ENCODE assay signal across 15 cellular contexts in genomic region chr2:169716938-169717690, GRCh38. TPM values are rescaled to one million over a fixed set of nuclear protein-coding genes. Genes with fewer than 3 reads are reported as not detected.
DNase-seq lines count a peak whose midpoint lies in the region; ATAC-seq and TF ChIP-seq lines count a peak whose summit lies in the region.
"Had no signal": no experiment of that assay in that cellular context is flagged by ENCODE, and none has a peak within 500 bp of the region (broad histone marks: within the 10 kb centered on the region; RNA-seq: fewer than 3 reads in every experiment).

No MANE protein-coding gene starts in this region.

- TF ChIP-seq CTCF in activated CD8-positive, alpha-beta T cell treated with anti-CD3 and anti-CD28 coated beads for 36 hours (IDR thresholded peaks at IDR 0.05), result no peak
- TF ChIP-seq CTCF in hepatocyte (IDR thresholded peaks at IDR 0.05; ENCODE audit: poor library complexity), result no peak

- no peaks in the 10 kb centered on the region for H3K36me3 Mint-ChIP-seq in activated CD8-positive, alpha-beta T cell treated with anti-CD3 and anti-CD28 coated beads, Interleukin-2, amount 10 ng/mL, durations not matched to agents 7 days and 5 days (ENCODE audit: low read depth)
- no peaks in the 10 kb centered on the region for H3K36me3 Mint-ChIP-seq in activated CD8-positive, alpha-beta T cell treated with anti-CD3 and anti-CD28 coated beads for 36 hours (ENCODE audit: low read depth)
- H3K36me3 Mint-ChIP-seq in effector memory CD8-positive, alpha-beta T cell (ENCODE audit: insufficient read depth), result no peaks in the 10 kb centered on the region
- H3K36me3 Mint-ChIP-seq: natural killer cell, type B pancreatic cell had no signal

- POLR2A ChIA-PET in activated CD8-positive, alpha-beta T cell treated with anti-CD3 and anti-CD28 coated beads, Interleukin-2, amount 10 ng/mL, durations not matched to agents 7 days and 5 days (lab: Charles Lee), result interaction anchor here (1.2 kb wide), 1 partner anchor 13 kb away, joined by 4 read pairs; no protein-coding TSS in a partner anchor
- POLR2A ChIA-PET in activated CD8-positive, alpha-beta T cell treated with anti-CD3 and anti-CD28 coated beads for 36 hours (lab: Charles Lee), result no interaction called here

- peaks cover 23% of the 10 kb centered on the region for H3K4me1 Mint-ChIP-seq in activated CD8-positive, alpha-beta T cell treated with anti-CD3 and anti-CD28 coated beads, Interleukin-2, amount 10 ng/mL, durations not matched to agents 7 days and 5 days (ENCODE audit: low read depth)
- H3K4me1 Mint-ChIP-seq in activated CD8-positive, alpha-beta T cell treated with anti-CD3 and anti-CD28 coated beads for 36 hours (ENCODE audit: low read depth), result peaks cover 2% of the 10 kb centered on the region
- H3K4me1 Mint-ChIP-seq in effector memory CD8-positive, alpha-beta T cell (ENCODE audit: low read depth in 2 of 2), result peaks cover 0 to 2% of the 10 kb centered on the region in 2 donors

- peaks cover 28% of the 10 kb centered on the region for H3K4me1 ChIP-seq in hepatocyte (ENCODE audit: insufficient read depth)

- H3K27me3 Mint-ChIP-seq in activated CD8-positive, alpha-beta T cell treated with anti-CD3 and anti-CD28 coated beads, Interleukin-2, amount 10 ng/mL, durations not matched to agents 7 days and 5 days (ENCODE audit: low read depth), result no peaks in the 10 kb centered on the region
- no peaks in the 10 kb centered on the region for H3K27me3 Mint-ChIP-seq in activated CD8-positive, alpha-beta T cell treated with anti-CD3 and anti-CD28 coated beads for 36 hours
- no peaks in the 10 kb centered on the region for H3K27me3 Mint-ChIP-seq in effector memory CD8-positive, alpha-beta T cell
- H3K27me3 Mint-ChIP-seq: type B pancreatic cell had no signal

- intact Hi-C loops in activated CD8-positive, alpha-beta T cell treated with anti-CD3 and anti-CD28 coated beads for 36 hours (cut with micrococcal nuclease), result no loop called here

- H3K27ac ChIP-seq in hepatocyte, result peak overlapping the region; percentile 45
- H3K27ac ChIP-seq: GM23248, WERI-Rb-1 had no signal

- no peaks in the 10 kb centered on the region for H3K79me2 ChIP-seq in hepatocyte

- no peaks in the 10 kb centered on the region for H3K9me2 ChIP-seq in hepatocyte (replicated peaks; ENCODE audit: insufficient read depth)

- DNase-seq in activated CD8-positive, alpha-beta T cell treated with anti-CD3 and anti-CD28 coated beads, Interleukin-2, amount 10 ng/mL, durations not matched to agents 7 days and 5 days, result no peak
- DNase-seq in activated CD8-positive, alpha-beta T cell treated with anti-CD3 and anti-CD28 coated beads for 36 hours, result no peak
- DNase-seq in SK-N-DZ (ENCODE audit: low spot score), result peak; percentile 69
- peak; percentile 61 for DNase-seq in hepatocyte (ENCODE audit: low spot score)
- peak; percentile 53 for DNase-seq in superior temporal gyrus (ENCODE audit: extremely low spot score)
- no peak for DNase-seq in MV-4-11 (lab: John Stamatoyannopoulos, UW)
- DNase-seq in effector memory CD8-positive, alpha-beta T cell, result no peak
- DNase-seq: activated T-cell treated with anti-CD3 and anti-CD28 coated beads, Interleukin-2, amount 50 U/mL, for 1 hour; GM23248; natural killer cell had no signal

- H3K27me3 ChIP-seq in hepatocyte, result no peaks in the 10 kb centered on the region

- H3K9me3 Mint-ChIP-seq in activated CD8-positive, alpha-beta T cell treated with anti-CD3 and anti-CD28 coated beads, Interleukin-2, amount 10 ng/mL, durations not matched to agents 7 days and 5 days (ENCODE audit: insufficient read depth), result no peaks in the 10 kb centered on the region
- no peaks in the 10 kb centered on the region for H3K9me3 Mint-ChIP-seq in activated CD8-positive, alpha-beta T cell treated with anti-CD3 and anti-CD28 coated beads for 36 hours
- no peaks in the 10 kb centered on the region for H3K9me3 Mint-ChIP-seq in effector memory CD8-positive, alpha-beta T cell
- H3K9me3 Mint-ChIP-seq: IgD-negative memory B cell, natural killer cell, type B pancreatic cell had no signal

- WGBS in hepatocyte (ENCODE audit: low lambda C conversion rate, missing lambda C conversion rate), result 67% methylated on average over 12 of the region's 12 CpGs

- no peak overlapping the region for H3K4me3 Mint-ChIP-seq in activated CD8-positive, alpha-beta T cell treated with anti-CD3 and anti-CD28 coated beads, Interleukin-2, amount 10 ng/mL, durations not matched to agents 7 days and 5 days
- H3K4me3 Mint-ChIP-seq in activated CD8-positive, alpha-beta T cell treated with anti-CD3 and anti-CD28 coated beads for 36 hours, result no peak overlapping the region
- H3K4me3 Mint-ChIP-seq in effector memory CD8-positive, alpha-beta T cell, result no peak overlapping the region
- H3K4me3 Mint-ChIP-seq: IgD-negative memory B cell, natural killer cell had no signal

- H2AFZ ChIP-seq in hepatocyte, result no peak overlapping the region
- H2AFZ ChIP-seq: GM23248 had no signal

- no peaks in the 10 kb centered on the region for H3K9me3 ChIP-seq in hepatocyte (ENCODE audit: low read depth)

- no peaks in the 10 kb centered on the region for H4K20me1 ChIP-seq in hepatocyte (ENCODE audit: insufficient read depth, poor library complexity, severe bottlenecking)

- H3K27ac Mint-ChIP-seq in activated CD8-positive, alpha-beta T cell treated with anti-CD3 and anti-CD28 coated beads, Interleukin-2, amount 10 ng/mL, durations not matched to agents 7 days and 5 days, result peak overlapping the region; percentile 57
- no peak overlapping the region for H3K27ac Mint-ChIP-seq in activated CD8-positive, alpha-beta T cell treated with anti-CD3 and anti-CD28 coated beads for 36 hours
- H3K27ac Mint-ChIP-seq in effector memory CD8-positive, alpha-beta T cell, result no peak overlapping the region
- H3K27ac Mint-ChIP-seq: natural killer cell, type B pancreatic cell had no signal

- no peak overlapping the region for H3K4me3 ChIP-seq in hepatocyte
- H3K4me3 ChIP-seq: GM23248, smooth muscle cell had no signal

- H3K36me3 ChIP-seq in hepatocyte (replicated peaks; ENCODE audit: insufficient read depth, low read depth), result no peaks in the 10 kb centered on the region
- H3K36me3 ChIP-seq: WERI-Rb-1 had no signal

- CTCF ChIA-PET in activated CD8-positive, alpha-beta T cell treated with anti-CD3 and anti-CD28 coated beads, Interleukin-2, amount 10 ng/mL, durations not matched to agents 7 days and 5 days (lab: Charles Lee), result no interaction called here
- CTCF ChIA-PET in activated CD8-positive, alpha-beta T cell treated with anti-CD3 and anti-CD28 coated beads for 36 hours (lab: Charles Lee), result no interaction called here

- ATAC-seq in activated CD8-positive, alpha-beta T cell treated with anti-CD3 and anti-CD28 coated beads, Interleukin-2, amount 10 ng/mL, durations not matched to agents 7 days and 5 days, result no peak
- ATAC-seq in activated CD8-positive, alpha-beta T cell treated with anti-CD3 and anti-CD28 coated beads for 36 hours, result no peak
- no peak for ATAC-seq in HG03039 (IDR thresholded peaks at IDR 0.05; ENCODE audit: unreplicated experiment)
- no peak for ATAC-seq in effector memory CD8-positive, alpha-beta T cell (replicated peaks)
- ATAC-seq: natural killer cell had no signal

- peak overlapping the region; percentile 74 for H3K4me2 ChIP-seq in hepatocyte
- H3K4me2 ChIP-seq: smooth muscle cell had no signal

RNA-seq across cellular contexts. Expression of gene KLHL23, which starts 16.5 kb away (rescaled TPM):
- 1 to 10 TPM; 6.7 to 7.4 TPM for total RNA-seq in activated CD8-positive, alpha-beta T cell treated with anti-CD3 and anti-CD28 coated beads, Interleukin-2, amount 10 ng/mL, durations not matched to agents 7 days and 5 days
- total RNA-seq in activated CD8-positive, alpha-beta T cell treated with anti-CD3 and anti-CD28 coated beads for 36 hours, result 10 to 100 TPM in 1 of 2 experiments, 1 to 10 TPM in 1; 9.2 to 11.1 TPM
- 62.3 and 65.3 TPM in 2 replicates for polyA plus RNA-seq in SK-N-DZ (2014; cell fraction: cytosol; rRNA removed)
- 19.6 and 36.5 TPM in 2 replicates for polyA plus RNA-seq in SK-N-DZ (2014; cell fraction: nucleus; rRNA removed)
- 12.9 and 16.1 TPM in 2 replicates for total RNA-seq in hepatocyte
- polyA plus RNA-seq in hepatocyte, result 5.8 and 6.9 TPM in 2 replicates

RNA-seq across cellular contexts. Expression of gene PHOSPHO2, which starts 22.8 kb away (rescaled TPM):
- 1 to 10 TPM; 3.2 to 4.2 TPM for total RNA-seq in activated CD8-positive, alpha-beta T cell treated with anti-CD3 and anti-CD28 coated beads, Interleukin-2, amount 10 ng/mL, durations not matched to agents 7 days and 5 days
- total RNA-seq in activated CD8-positive, alpha-beta T cell treated with anti-CD3 and anti-CD28 coated beads for 36 hours, result 1 to 10 TPM; 3.2 to 3.9 TPM
- polyA plus RNA-seq in SK-N-DZ (2014; cell fraction: cytosol; rRNA removed), result 16.3 and 17.1 TPM in 2 replicates
- 12.4 and 15.1 TPM in 2 replicates for polyA plus RNA-seq in SK-N-DZ (2014; cell fraction: nucleus; rRNA removed)
- 7.2 and 8.1 TPM in 2 replicates for total RNA-seq in hepatocyte
- 8.5 and 8.7 TPM in 2 replicates for polyA plus RNA-seq in hepatocyte

RNA-seq across cellular contexts. Expression of gene CFAP210, which starts 22.9 kb away (rescaled TPM):
- total RNA-seq in activated CD8-positive, alpha-beta T cell treated with anti-CD3 and anti-CD28 coated beads, Interleukin-2, amount 10 ng/mL, durations not matched to agents 7 days and 5 days, result not detected
- not detected for total RNA-seq in activated CD8-positive, alpha-beta T cell treated with anti-CD3 and anti-CD28 coated beads for 36 hours
- polyA plus RNA-seq in SK-N-DZ (2014; cell fraction: cytosol; rRNA removed), result 0.07 and 0.09 TPM in 2 replicates
- polyA plus RNA-seq in SK-N-DZ (2014; cell fraction: nucleus; rRNA removed), result 0.12 and 0.44 TPM in 2 replicates
- 0.12 TPM in 1 of 2 replicates, not detected in the other for total RNA-seq in hepatocyte
- 0.13 and 0.30 TPM in 2 replicates for polyA plus RNA-seq in hepatocyte
- total RNA-seq: GM23248 had no signal
- polyA plus RNA-seq: IgD-negative memory B cell, smooth muscle cell had no signal

Comparison
In these comparisons a context has a peak if more than half of its experiments do, and no peak if none do; other contexts are left out.
1. DNase-seq: peak in SK-N-DZ (single experiment), hepatocyte (single experiment) and superior temporal gyrus (single experiment); none in activated CD8-positive, alpha-beta T cell treated with anti-CD3 and anti-CD28 coated beads, Interleukin-2, amount 10 ng/mL, durations not matched to agents 7 days and 5 days (single experiment), activated CD8-positive, alpha-beta T cell treated with anti-CD3 and anti-CD28 coated beads for 36 hours (single experiment), MV-4-11 (single experiment) and effector memory CD8-positive, alpha-beta T cell (0 of 3).